In the genomic region with DNA sequence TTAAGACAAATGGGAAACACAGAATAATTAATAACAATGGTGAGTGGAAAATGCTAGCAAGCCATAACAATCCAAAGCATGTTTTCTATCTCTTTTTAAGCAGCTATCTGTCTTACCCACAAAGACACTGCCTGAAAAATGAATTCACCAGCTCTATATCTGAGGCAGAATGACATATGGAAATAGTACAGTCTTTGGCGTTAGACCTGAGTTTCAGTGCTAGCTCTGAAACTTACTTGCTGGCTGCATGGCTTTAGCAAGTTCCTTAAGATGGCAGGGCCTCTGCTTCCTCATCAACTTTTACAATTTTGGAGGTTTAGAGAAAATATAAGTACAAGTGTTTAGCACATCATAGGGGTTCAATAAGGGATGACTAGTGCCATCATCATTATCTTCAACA, we compare ENCODE assay signal across 18 cellular contexts.
DNase-seq lines count a peak whose midpoint lies in the region; ATAC-seq and TF ChIP-seq lines count a peak whose summit lies in the region.
"Had no signal": no experiment of that assay in that cellular context is flagged by ENCODE, and none has a peak within 500 bp of the region (broad histone marks: within the 10 kb centered on the region; RNA-seq: fewer than 3 reads in every experiment).

No MANE protein-coding gene starts in this region.

- CTCF ChIA-PET in CD8-positive, alpha-beta T cell (lab: Charles Lee): interaction anchor here (0.8 to 1.0 kb wide), 4 partner anchors 27 to 105 kb away, joined by 3 to 4 read pairs (median 3); no protein-coding TSS in a partner anchor

- no peaks in the 10 kb centered on the region for H3K27me3 ChIP-seq in CD8-positive, alpha-beta T cell (ENCODE audit: insufficient read depth, low read length)
- H3K27me3 ChIP-seq: body of pancreas had no signal

- intact Hi-C loops in CD8-positive, alpha-beta T cell (cut with DNase I, micrococcal nuclease): loop anchor here in 1 of 2 experiments (2.0 kb wide), 1 partner anchor 19 kb away; no protein-coding TSS in a partner anchor

- no peaks in the 10 kb centered on the region for H3K36me3 ChIP-seq in CD8-positive, alpha-beta T cell (ENCODE audit: insufficient read depth, low read length)
- H3K36me3 ChIP-seq: thoracic aorta had no signal

- no peak overlapping the region for H3K4me3 Mint-ChIP-seq in CD8-positive, alpha-beta T cell
- H3K4me3 Mint-ChIP-seq in memory B cell: no peak overlapping the region
- H3K4me3 Mint-ChIP-seq: activated CD4-positive, alpha-beta T cell treated with anti-CD3 and anti-CD28 coated beads, Interleukin-2, amount 10 ng/mL, durations not matched to agents 7 days and 5 days; H9 had no signal

- ATAC-seq in CD8-positive, alpha-beta T cell: no peak
- ATAC-seq in GM18867 (IDR thresholded peaks at IDR 0.05; ENCODE audit: unreplicated experiment): peak; percentile 58
- peak; percentile 51 for ATAC-seq in HG03095 (IDR thresholded peaks at IDR 0.05; ENCODE audit: unreplicated experiment)
- no peak for ATAC-seq in memory B cell (ENCODE audit: low read depth)
- ATAC-seq: body of pancreas, left colon had no signal

- peaks cover 79% of the 10 kb centered on the region for H3K4me1 Mint-ChIP-seq in CD8-positive, alpha-beta T cell (ENCODE audit: low read depth)
- peaks cover 58% of the 10 kb centered on the region for H3K4me1 Mint-ChIP-seq in memory B cell
- H3K4me1 Mint-ChIP-seq: H9 had no signal

- DNase-seq in CD8-positive, alpha-beta T cell: no peak
- no peak for DNase-seq in memory B cell (ENCODE audit: low spot score in 2 of 2)
- no peak for DNase-seq in NCI-H2171 treated with DMSO at 0.1 percent for 48 hours (lab: John Stamatoyannopoulos, UW)
- DNase-seq in middle frontal gyrus (ENCODE audit: extremely low spot score, low spot score): no peak
- DNase-seq in SIG-M5 (lab: John Stamatoyannopoulos, UW): no peak
- DNase-seq in cerebellum (ENCODE audit: low spot score): no peak
- DNase-seq: activated CD4-positive, alpha-beta T cell treated with anti-CD3 and anti-CD28 coated beads, Interleukin-2, amount 10 ng/mL, durations not matched to agents 7 days and 5 days; activated effector memory CD4-positive, alpha-beta T cell treated with Interleukin-2 at 50 U/mL for 16 hours; body of pancreas; H9; hypothalamus; left colon; NCI-H1694; NCI-H526 had no signal

- no peaks in the 10 kb centered on the region for H3K9me3 Mint-ChIP-seq in CD8-positive, alpha-beta T cell
- no peaks in the 10 kb centered on the region for H3K9me3 Mint-ChIP-seq in memory B cell
- H3K9me3 Mint-ChIP-seq: activated CD4-positive, alpha-beta T cell treated with anti-CD3 and anti-CD28 coated beads, Interleukin-2, amount 10 ng/mL, durations not matched to agents 7 days and 5 days; H9 had no signal

- H3K4me1 ChIP-seq in CD8-positive, alpha-beta T cell (ENCODE audit: insufficient read depth, low read length): peaks cover 45% of the 10 kb centered on the region

- no peak for TF ChIP-seq CTCF in CD8-positive, alpha-beta T cell (IDR thresholded peaks at IDR 0.05)

- H3K9me3 ChIP-seq in CD8-positive, alpha-beta T cell (ENCODE audit: low read length): no peaks in the 10 kb centered on the region
- H3K9me3 ChIP-seq: body of pancreas, thoracic aorta had no signal

- peak overlapping the region; percentile 61 for H3K27ac Mint-ChIP-seq in CD8-positive, alpha-beta T cell
- peak overlapping the region; percentile 87 for H3K27ac Mint-ChIP-seq in memory B cell
- H3K27ac Mint-ChIP-seq: activated CD4-positive, alpha-beta T cell treated with anti-CD3 and anti-CD28 coated beads, Interleukin-2, amount 10 ng/mL, durations not matched to agents 7 days and 5 days; H9; progenitor cell of endocrine pancreas had no signal

- H3K4me3 ChIP-seq in CD8-positive, alpha-beta T cell (ENCODE audit: low read depth, low read length): no peak overlapping the region
- H3K4me3 ChIP-seq: body of pancreas had no signal

- no peak overlapping the region for H3K27ac ChIP-seq in CD8-positive, alpha-beta T cell (ENCODE audit: low read depth, low read length)

- H3K36me3 Mint-ChIP-seq in CD8-positive, alpha-beta T cell: peaks cover 16% of the 10 kb centered on the region
- H3K36me3 Mint-ChIP-seq in memory B cell: peaks cover 12% of the 10 kb centered on the region

- no peaks in the 10 kb centered on the region for H3K27me3 Mint-ChIP-seq in CD8-positive, alpha-beta T cell (ENCODE audit: low read depth)
- no peaks in the 10 kb centered on the region for H3K27me3 Mint-ChIP-seq in memory B cell
- H3K27me3 Mint-ChIP-seq: activated CD4-positive, alpha-beta T cell treated with anti-CD3 and anti-CD28 coated beads, Interleukin-2, amount 10 ng/mL, durations not matched to agents 7 days and 5 days had no signal

- POLR2A ChIA-PET in CD8-positive, alpha-beta T cell (lab: Charles Lee): interaction anchor here (0.7 kb wide), 1 partner anchor 130 kb away, joined by 3 read pairs; no protein-coding TSS in a partner anchor

Comparison
In these comparisons a context has a peak if more than half of its experiments do, and no peak if none do; other contexts are left out.
1. ATAC-seq: peak in GM18867 (single experiment) and HG03095 (single experiment); none in CD8-positive, alpha-beta T cell (single experiment) and memory B cell (single experiment).